ENCODE assay signal across 26 cellular contexts in the genomic region with DNA sequence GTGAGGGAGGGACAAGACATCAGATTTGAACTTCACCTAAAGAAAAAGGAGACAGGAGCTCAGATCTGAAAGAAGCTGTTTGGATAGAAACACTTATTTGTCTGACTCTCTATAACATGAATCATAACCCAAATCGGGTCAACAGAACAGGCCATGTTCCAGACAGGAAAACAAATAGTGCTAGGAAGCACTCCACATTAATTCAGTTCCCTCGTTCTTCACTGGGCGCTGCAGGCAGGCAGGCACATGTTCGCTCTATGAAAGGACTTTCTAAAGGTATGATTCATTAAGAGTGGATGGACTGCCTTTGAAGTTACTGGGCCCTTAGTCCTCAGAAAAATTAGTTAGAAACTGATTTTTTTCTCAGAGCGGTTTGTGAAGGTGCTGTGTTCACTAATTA.
DNase-seq lines count a peak whose midpoint lies in the region; ATAC-seq and TF ChIP-seq lines count a peak whose summit lies in the region.
"Had no signal": no experiment of that assay in that cellular context is flagged by ENCODE, and none has a peak within 500 bp of the region (broad histone marks: within the 10 kb centered on the region; RNA-seq: fewer than 3 reads in every experiment).

No MANE protein-coding gene starts in this region.

- no TSS peak for BruUV-seq in PC-3 (replicated peaks; lab: Mats Ljungman, UMichigan)

- peak; percentile 85 for DNase-seq in DMS53 (lab: John Stamatoyannopoulos, UW)
- DNase-seq in PC-3, result peak; percentile 79
- peak; percentile 88 for DNase-seq in epithelial cell of prostate (ENCODE audit: low read depth, low spot score)
- peak; percentile 40 for DNase-seq in prostate gland (ENCODE audit: low spot score)
- no peak for DNase-seq in foreskin melanocyte
- DNase-seq in retina, result no peak
- DNase-seq: activated B cell treated with CpG ODN at 0.5 μM for 24 hours; activated CD4-positive, alpha-beta T cell treated with anti-CD3 and anti-CD28 coated beads, Interleukin-2, amount 10 ng/mL, durations not matched to agents 7 days and 5 days; activated effector memory CD4-positive, alpha-beta T cell treated with anti-CD3 and anti-CD28 coated beads, Interleukin-2, amount 50 U/mL, for 16 hours; activated T-cell treated with anti-CD3 and anti-CD28 coated beads, Interleukin-2, amount 50 U/mL, for 24 hours; anterior cingulate cortex; BE2C; caudate nucleus; CD8-positive, alpha-beta T cell; effector memory CD4-positive, alpha-beta T cell; hypothalamus; left cardiac atrium; NCI-H2081; OCI-M1; stimulated activated naive B cell treated with anti-CD40 and anti-IgM and Interleukin-4, amounts not matched to agents 10 μg/mL and 1 μg/mL and 100 μg/mL, for 72 hours; substantia nigra had no signal

- H3K4me3 ChIP-seq in PC-3 (ENCODE audit: low read length) (no peak overlapping the region), prostate gland (no peak overlapping the region)
- H3K4me3 ChIP-seq: coronary artery, esophagus muscularis mucosa, K562, SK-N-MC had no signal

- H2AFZ ChIP-seq in PC-3 (ENCODE audit: low read length), result peak overlapping the region; percentile 29; the same call in 1 of the 2 replicates

- H3K27me3 ChIP-seq in PC-3 (ENCODE audit: low read length) (no peaks in the 10 kb centered on the region), prostate gland (replicated peaks; ENCODE audit: insufficient read depth) (no peaks in the 10 kb centered on the region)
- H3K27me3 ChIP-seq: BE2C, esophagus muscularis mucosa had no signal

- H3K36me3 ChIP-seq in PC-3 (ENCODE audit: low read depth, low read length), result no peaks in the 10 kb centered on the region
- H3K36me3 ChIP-seq in prostate gland, result no peaks in the 10 kb centered on the region
- H3K36me3 ChIP-seq: BE2C, esophagus muscularis mucosa had no signal

- TF ChIP-seq CTCF in PC-3 (conservative IDR thresholded peaks at IDR 0.05; ENCODE audit: low read depth, low read length), result no peak
- TF ChIP-seq CTCF in prostate gland (IDR thresholded peaks at IDR 0.05), result no peak

- H3K9me3 ChIP-seq in PC-3 (ENCODE audit: low read length), result no peaks in the 10 kb centered on the region
- no peaks in the 10 kb centered on the region for H3K9me3 ChIP-seq in prostate gland
- H3K9me3 ChIP-seq: BE2C, esophagus muscularis mucosa had no signal

- H3K4me2 ChIP-seq in PC-3 (ENCODE audit: low read length), result peak overlapping the region; percentile 26

- no peak overlapping the region for H3K9ac ChIP-seq in PC-3 (ENCODE audit: low read length)

- peak overlapping the region; percentile 35 for H3K27ac ChIP-seq in PC-3 (ENCODE audit: low read length)
- H3K27ac ChIP-seq in epithelial cell of prostate, result peak overlapping the region; percentile 73
- no peak overlapping the region for H3K27ac ChIP-seq in prostate gland
- H3K27ac ChIP-seq: coronary artery, esophagus muscularis mucosa, SK-N-MC had no signal

- no peaks in the 10 kb centered on the region for H3K79me2 ChIP-seq in PC-3 (ENCODE audit: low read length)

- H3F3A ChIP-seq in PC-3 (ENCODE audit: low read length, unreplicated experiment), result no peaks in the 10 kb centered on the region

- no peaks in the 10 kb centered on the region for H4K20me1 ChIP-seq in PC-3 (ENCODE audit: low read length)

- 28% methylated on average over 5 of the region's 5 CpGs for WGBS in prostate gland

- CTCF ChIA-PET in PC-3 (lab: Charles Lee), result no interaction called here

- intact Hi-C loops in PC-3 (cut with micrococcal nuclease) (loop anchor here (5.0 kb wide), 3 partner anchors 41 to 264 kb away; no protein-coding TSS in a partner anchor), prostate gland (cut with DNase I) (no loop called here)

- peaks cover 44% of the 10 kb centered on the region for H3K4me1 ChIP-seq in PC-3 (ENCODE audit: insufficient read depth, low read length)
- no peaks in the 10 kb centered on the region for H3K4me1 ChIP-seq in prostate gland (replicated peaks)
- H3K4me1 ChIP-seq: BE2C, esophagus muscularis mucosa had no signal

- POLR2A ChIA-PET in PC-3 (lab: Charles Lee; ENCODE audit: unreplicated experiment), result no interaction called here

- ATAC-seq in PC-3, result peak; percentile 73
- no peak for ATAC-seq in GM21576 (IDR thresholded peaks at IDR 0.05; ENCODE audit: unreplicated experiment)
- ATAC-seq: CD8-positive, alpha-beta T cell; K562; left cardiac atrium; stimulated activated naive B cell treated with anti-CD40 and anti-IgM and Interleukin-4, amounts not matched to agents 10 μg/mL and 1 μg/mL and 100 μg/mL, for 72 hours had no signal

- no peak for TF ChIP-seq POLR2A in prostate gland (IDR thresholded peaks at IDR 0.05)

- H3K9me2 ChIP-seq in PC-3 (replicated peaks; ENCODE audit: low read length), result no peaks in the 10 kb centered on the region

Comparison
In these comparisons a context has a peak if more than half of its experiments do, and no peak if none do; other contexts are left out.
1. DNase-seq: peak in DMS53 (single experiment), PC-3 (single experiment), epithelial cell of prostate (single experiment) and prostate gland (single experiment); none in foreskin melanocyte (single experiment) and retina (single experiment).
2. H3K27ac ChIP-seq: peak in PC-3 (single experiment) and epithelial cell of prostate (single experiment); none in prostate gland (0 of 2).